In the genomic region with DNA sequence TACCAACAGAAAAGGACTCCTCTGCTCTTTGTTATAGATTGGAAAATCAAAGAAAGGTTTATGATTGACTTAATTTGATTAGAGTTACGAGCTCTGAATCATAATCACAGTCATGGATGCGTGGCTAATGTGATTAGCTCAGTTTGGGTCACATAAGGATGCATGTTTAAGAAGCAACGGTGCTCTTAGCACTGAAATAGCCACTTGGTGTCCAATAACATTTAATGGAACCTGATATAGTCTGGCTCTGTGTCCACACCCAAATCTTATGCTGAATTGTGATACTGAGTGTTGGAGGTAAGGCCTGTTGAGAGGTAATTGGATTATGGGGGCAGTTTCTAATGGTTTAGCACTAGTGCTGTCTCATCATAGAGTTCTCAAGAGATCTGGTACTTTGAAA, we compare ENCODE assay signal across 18 cellular contexts.
"Had no signal": no experiment of that assay in that cellular context is flagged by ENCODE, and none has a peak within 500 bp of the region (broad histone marks: within the 10 kb centered on the region; RNA-seq: fewer than 3 reads in every experiment).

No MANE protein-coding gene starts in this region.

- H3K9me3 ChIP-seq: suprapubic skin, thyroid gland had no signal

- H3K36me3 ChIP-seq: heart right ventricle, suprapubic skin, thyroid gland had no signal

- H3K27ac ChIP-seq: coronary artery, dorsolateral prefrontal cortex, heart right ventricle, suprapubic skin, thyroid gland had no signal

- H3K4me3 ChIP-seq: coronary artery, dorsolateral prefrontal cortex, heart right ventricle, suprapubic skin, thyroid gland had no signal

- DNase-seq: dorsolateral prefrontal cortex; effector CD8-positive, alpha-beta T cell; heart right ventricle; hypothalamus; kidney glomerular epithelial cell; mammary epithelial cell; naive thymus-derived CD4-positive, alpha-beta T cell; nephron progenitor cell; right cardiac atrium; stimulated activated CD4-positive, alpha-beta T cell treated with anti-CD3 and anti-CD28 coated beads, Interleukin-4, amount 100 ng/mL, for 1 hour; stimulated activated CD8-positive, alpha-beta memory T cell treated with anti-CD3 and anti-CD28 coated beads, Interleukin-4, amount 100 ng/mL, for 48 hours; stimulated activated naive CD8-positive, alpha-beta T cell treated with anti-CD3 and anti-CD28 coated beads, Interleukin-15, Interleukin-2, amounts not matched to agents 100 U/mL and 50 U/mL, for 24 hours; thyroid gland had no signal

- H3K27me3 ChIP-seq: dorsolateral prefrontal cortex, heart right ventricle, suprapubic skin, thyroid gland had no signal

- H3K4me1 ChIP-seq: heart right ventricle, suprapubic skin, thyroid gland had no signal

- FAIRE-seq: frontal cortex, islet of Langerhans, urothelium cell line had no signal
